Comparison of ENCODE assay signal across 18 cellular contexts in the genomic region with DNA sequence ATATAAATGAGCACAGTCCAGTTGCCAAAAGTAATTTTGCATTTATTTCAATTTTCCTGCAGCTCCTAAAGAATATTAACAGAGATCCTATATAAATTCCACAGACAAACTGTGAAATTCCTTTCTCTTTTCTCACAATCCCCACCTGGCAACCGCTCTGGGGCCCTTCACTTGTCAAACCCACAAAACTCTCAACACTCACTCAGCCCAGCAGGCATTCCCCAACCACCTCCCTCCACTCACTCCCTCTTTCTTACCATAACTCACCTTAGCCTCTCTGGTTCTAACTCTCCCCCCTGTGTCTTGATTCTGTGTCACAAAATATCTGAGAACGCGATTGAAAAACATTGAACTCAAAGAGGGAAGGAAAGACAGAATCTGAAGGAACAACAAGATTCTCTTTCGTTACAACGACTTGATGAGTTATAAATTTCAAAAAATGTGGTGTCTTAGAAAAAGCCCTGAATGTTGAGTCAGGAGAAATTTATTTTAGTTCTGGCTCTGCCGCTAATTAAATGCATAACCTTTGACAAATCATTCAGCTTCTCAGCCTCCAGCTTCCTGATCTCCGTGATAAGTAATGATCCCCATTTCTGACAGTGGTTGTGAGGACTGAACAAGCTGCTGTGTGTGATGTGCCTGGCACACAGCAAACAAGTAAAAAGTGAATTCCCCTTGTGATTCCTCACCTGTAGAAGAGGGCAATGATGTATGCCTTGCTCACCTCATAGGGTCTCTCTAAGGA.
DNase-seq lines count a peak whose midpoint lies in the region; ATAC-seq and TF ChIP-seq lines count a peak whose summit lies in the region.
"Had no signal": no experiment of that assay in that cellular context is flagged by ENCODE, and none has a peak within 500 bp of the region (broad histone marks: within the 10 kb centered on the region; RNA-seq: fewer than 3 reads in every experiment).

No MANE protein-coding gene starts in this region.

- H2AK9ac ChIP-seq in IMR-90 (replicated peaks; ENCODE audit: low read depth, low read length, poor library complexity) = no peak overlapping the region

- H3K79me1 ChIP-seq in IMR-90 (ENCODE audit: low read depth in 1 of 2, low read length in 2 of 2) = no peaks in the 10 kb centered on the region

- no peak overlapping the region for H2AFZ ChIP-seq in IMR-90 (replicated peaks; ENCODE audit: low read length, poor library complexity)

- dilution Hi-C loops in IMR-90 (cut with HindIII; ENCODE audit: low sequenced_read_pairs, unreplicated experiment) = no loop called here

- peak overlapping the region; percentile 64; the same call in 1 of the 2 replicates for H3K4me2 ChIP-seq in IMR-90 (ENCODE audit: low read depth, low read length)
- H3K4me2 ChIP-seq: BLaER1 had no signal

- peak overlapping the region; percentile 47; the same call in 1 of the 2 replicates for H3K14ac ChIP-seq in IMR-90 (replicated peaks; ENCODE audit: low read depth, low read length)

- TF ChIP-seq CTCF in AG10803 (conservative IDR thresholded peaks at IDR 0.05; ENCODE audit: low read length) = no peak
- TF ChIP-seq CTCF in IMR-90 (conservative IDR thresholded peaks at IDR 0.05; ENCODE audit: low read depth, low read length) = no peak
- no peak for TF ChIP-seq CTCF in colonic mucosa (IDR thresholded peaks at IDR 0.05)

- H3K9me1 ChIP-seq in IMR-90 (ENCODE audit: insufficient read depth, low read length) = peaks cover 13% of the 10 kb centered on the region

- H3K18ac ChIP-seq in IMR-90 (ENCODE audit: low read depth, low read length) = peak overlapping the region; percentile 74; the same call in 1 of the 2 replicates

- no TSS peak for BruUV-seq in IMR-90 (replicated peaks; lab: Mats Ljungman, UMichigan)

- peak overlapping the region; percentile 66 for H2BK120ac ChIP-seq in IMR-90 (ENCODE audit: low read depth, low read length)

- TF ChIP-seq RAD21 in IMR-90 (IDR thresholded peaks at IDR 0.05; ENCODE audit: low read length) = no peak

- 20% methylated on average over 3 of the region's 7 CpGs; no CpG with 5 or more reads in 1 of the 2 experiments for WGBS in IMR-90 (ENCODE audit: extremely low coverage in 2 of 2, insufficient read length in 1 of 2), 2 experiments

- no peak; the same call in 1 of the 2 replicates for ATAC-seq in IMR-90 (ENCODE audit: low read depth)
- ATAC-seq: Right ventricle myocardium inferior had no signal

- no peak overlapping the region for H3K27ac ChIP-seq in IMR-90 (ENCODE audit: insufficient read depth, low read length)
- H3K27ac ChIP-seq in colonic mucosa = no peak overlapping the region
- H3K27ac ChIP-seq: BLaER1, uterus had no signal

- H3K56ac ChIP-seq in IMR-90 (ENCODE audit: extremely low read depth, insufficient read depth, low read length) = no peak overlapping the region

- peaks cover 18% of the 10 kb centered on the region for H3K4me1 ChIP-seq in IMR-90 (ENCODE audit: control insufficient read depth, insufficient read depth, low read length)
- no peaks in the 10 kb centered on the region for H3K4me1 ChIP-seq in colonic mucosa
- H3K4me1 ChIP-seq: BLaER1, uterus had no signal

- POLR2A ChIA-PET in IMR-90 (lab: Charles Lee; ENCODE audit: unreplicated experiment) = no interaction called here

- H4K91ac ChIP-seq in IMR-90 (ENCODE audit: insufficient read depth, low read depth, low read length) = peak overlapping the region; percentile 79; the same call in 1 of the 2 replicates

- H2BK5ac ChIP-seq in IMR-90 (ENCODE audit: low read depth, low read length, poor library complexity, severe bottlenecking) = peak overlapping the region; percentile 25

- in situ Hi-C loops in IMR-90 (cut with MboI; ENCODE audit: low sequenced_read_pairs) = no loop called here

- intact Hi-C loops in IMR-90 (cut with micrococcal nuclease) = no loop called here
- intact Hi-C loops in colonic mucosa (cut with DNase I) = no loop called here

- peak overlapping the region; percentile 2; the same call in 1 of the 2 replicates for H3K23ac ChIP-seq in IMR-90 (ENCODE audit: low read depth, low read length)

- no peaks in the 10 kb centered on the region for H4K20me1 ChIP-seq in IMR-90 (ENCODE audit: insufficient read depth, low read length)
- H4K20me1 ChIP-seq: BLaER1 had no signal

- H3K9ac ChIP-seq in IMR-90 (ENCODE audit: low read depth, low read length) = no peak overlapping the region; the same call in 1 of the 2 replicates
- no peak overlapping the region for H3K9ac ChIP-seq in colonic mucosa (ENCODE audit: low read depth in 2 of 2, low read length in 2 of 2)
- H3K9ac ChIP-seq: BLaER1 had no signal

- H2AK5ac ChIP-seq in IMR-90 (ENCODE audit: low read depth, low read length) = peak overlapping the region; percentile 68; the same call in 1 of the 2 replicates

- DNase-seq in AG10803 (ENCODE audit: low read depth) = peak; percentile 74
- DNase-seq in IMR-90 = peak; percentile 41
- DNase-seq in astrocyte of the hippocampus (ENCODE audit: low read depth, low spot score) = peak; percentile 84
- DNase-seq in kidney glomerular epithelial cell (lab: John Stamatoyannopoulos, UW) = peak; percentile 18
- DNase-seq in NCI-H128 (lab: John Stamatoyannopoulos, UW; ENCODE audit: unreplicated experiment) = no peak
- DNase-seq in stimulated activated CD8-positive, alpha-beta memory T cell treated with anti-CD3 and anti-CD28 coated beads, Interleukin-4, amount 100 ng/mL, for 48 hours = no peak
- no peak for DNase-seq in cerebellar nuclear complex (lab: John Stamatoyannopoulos, UW)
- no peak for DNase-seq in colonic mucosa
- DNase-seq: activated CD8-positive, alpha-beta memory T cell treated with anti-CD3 and anti-CD28 coated beads for 24 hours; activated gamma-delta T cell treated with Interleukin-2 at 50 U/mL for 16 hours; central memory CD4-positive, alpha-beta T cell; erythroblast; midbrain; NCI-H1436; NCI-H526 treated with DMSO at 0.1 percent for 48 hours; uterus had no signal

- H3K4me3 ChIP-seq in AG10803 (ENCODE audit: low read length) = peak overlapping the region; percentile 35
- H3K4me3 ChIP-seq in IMR-90 (ENCODE audit: insufficient read depth, low read depth, low read length) = no peak overlapping the region
- no peak overlapping the region for H3K4me3 ChIP-seq in colonic mucosa
- H3K4me3 ChIP-seq: BLaER1, uterus had no signal

- TF ChIP-seq POLR2A in IMR-90 (IDR thresholded peaks at IDR 0.05; ENCODE audit: low read depth, low read length) = no peak

- CTCF ChIA-PET in IMR-90 (lab: Yijun Ruan, JAX) = no interaction called here

- no peak overlapping the region for H2BK15ac ChIP-seq in IMR-90 (ENCODE audit: low read depth, low read length)

- peak overlapping the region in 1 of 2 experiments; percentile 33; a peak in 1 of 4 replicates for H4K8ac ChIP-seq in IMR-90 (ENCODE audit: low read depth in 2 of 2, low read length in 2 of 2)

- H3K4ac ChIP-seq in IMR-90 (ENCODE audit: low read depth, low read length) = peak overlapping the region; percentile 81

- no peaks in the 10 kb centered on the region for H3K9me3 ChIP-seq in IMR-90 (ENCODE audit: control insufficient read depth, insufficient read depth, low read length)
- H3K9me3 ChIP-seq in colonic mucosa = no peaks in the 10 kb centered on the region
- H3K9me3 ChIP-seq: BLaER1, uterus had no signal

- H3K36me3 ChIP-seq in IMR-90 (ENCODE audit: control insufficient read depth, insufficient read depth, low read length) (no peaks in the 10 kb centered on the region), colonic mucosa (no peaks in the 10 kb centered on the region)
- H3K36me3 ChIP-seq: BLaER1, uterus had no signal

- H3K27me3 ChIP-seq in IMR-90 (ENCODE audit: control insufficient read depth, insufficient read depth, low read length) = no peaks in the 10 kb centered on the region
- H3K27me3 ChIP-seq in colonic mucosa = no peaks in the 10 kb centered on the region
- H3K27me3 ChIP-seq: BLaER1, uterus had no signal

- H4K5ac ChIP-seq in IMR-90 (ENCODE audit: low read depth, low read length) = peak overlapping the region; percentile 58; the same call in 1 of the 2 replicates

- H2BK20ac ChIP-seq in IMR-90 (ENCODE audit: low read depth, low read length) = peak overlapping the region; percentile 72

TF ChIP-seq in IMR-90, 13 proteins besides CTCF, POLR2A, EP300 and RAD21:
- TF ChIP-seq RCOR1 (IDR thresholded peaks at IDR 0.05; ENCODE audit: insufficient replicate concordance, low read length) (no peak), CEBPB (IDR thresholded peaks at IDR 0.05; ENCODE audit: low read depth, low read length) (no peak), ELK1 (IDR thresholded peaks at IDR 0.05; ENCODE audit: borderline replicate concordance, low read depth, low read length) (no peak), NFE2L2 (IDR thresholded peaks at IDR 0.05; ENCODE audit: low read depth, low read length) (no peak), RFX5 (IDR thresholded peaks at IDR 0.05; ENCODE audit: low read depth, low read length) (no peak), CHD1 (IDR thresholded peaks at IDR 0.05; ENCODE audit: low read depth, low read length) (no peak), FOS (IDR thresholded peaks at IDR 0.05; ENCODE audit: low read depth, low read length) (no peak), MXI1 (IDR thresholded peaks at IDR 0.05; ENCODE audit: borderline replicate concordance, low read depth, low read length) (no peak), SMC3 (IDR thresholded peaks at IDR 0.05; ENCODE audit: low read depth, low read length) (no peak), BHLHE40 (IDR thresholded peaks at IDR 0.05; ENCODE audit: low read depth, low read length) (no peak), MAFK (IDR thresholded peaks at IDR 0.05; ENCODE audit: low read depth, low read length) (no peak), MAZ (IDR thresholded peaks at IDR 0.05; ENCODE audit: borderline replicate concordance, low read depth, low read length) (no peak)
- TF ChIP-seq, protein P1, sequence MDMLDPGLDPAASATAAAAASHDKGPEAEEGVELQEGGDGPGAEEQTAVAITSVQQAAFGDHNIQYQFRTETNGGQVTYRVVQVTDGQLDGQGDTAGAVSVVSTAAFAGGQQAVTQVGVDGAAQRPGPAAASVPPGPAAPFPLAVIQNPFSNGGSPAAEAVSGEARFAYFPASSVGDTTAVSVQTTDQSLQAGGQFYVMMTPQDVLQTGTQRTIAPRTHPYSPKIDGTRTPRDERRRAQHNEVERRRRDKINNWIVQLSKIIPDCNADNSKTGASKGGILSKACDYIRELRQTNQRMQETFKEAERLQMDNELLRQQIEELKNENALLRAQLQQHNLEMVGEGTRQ (IDR thresholded peaks at IDR 0.05; ENCODE audit: low read depth, low read length) = no peak

Comparison
In these comparisons a context has a peak if more than half of its experiments do, and no peak if none do; other contexts are left out.
1. DNase-seq: peak in AG10803 (single experiment), IMR-90 (single experiment), astrocyte of the hippocampus (single experiment) and kidney glomerular epithelial cell (single experiment); none in NCI-H128 (single experiment), stimulated activated CD8-positive, alpha-beta memory T cell treated with anti-CD3 and anti-CD28 coated beads, Interleukin-4, amount 100 ng/mL, for 48 hours (single experiment), cerebellar nuclear complex (0 of 2) and colonic mucosa (single experiment).